ENCODE assay signal across 24 cellular contexts in the genomic region with DNA sequence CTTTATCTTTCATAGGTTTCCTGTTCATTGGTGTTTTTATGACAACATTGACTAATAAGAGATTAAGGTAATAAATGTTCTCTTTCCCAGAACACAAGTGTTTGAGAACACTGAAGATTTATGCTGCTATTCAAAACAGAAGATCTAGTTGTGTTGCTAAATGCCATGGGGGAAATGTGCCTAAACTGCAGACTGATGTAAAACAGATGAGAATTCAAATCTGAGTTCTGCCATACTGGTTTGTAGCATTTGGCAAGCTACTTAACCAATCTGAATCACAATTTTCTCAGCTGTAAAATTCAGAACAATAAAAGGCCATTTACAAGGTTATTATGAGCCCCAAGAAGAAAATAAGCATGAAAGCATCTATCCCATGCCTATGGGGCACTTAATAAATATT. TPM values are rescaled to one million over a fixed set of nuclear protein-coding genes. Genes with fewer than 3 reads are reported as not detected.
DNase-seq lines count a peak whose midpoint lies in the region; ATAC-seq and TF ChIP-seq lines count a peak whose summit lies in the region.
"Had no signal": no experiment of that assay in that cellular context is flagged by ENCODE, and none has a peak within 500 bp of the region (broad histone marks: within the 10 kb centered on the region; RNA-seq: fewer than 3 reads in every experiment).

No MANE protein-coding gene starts in this region.

- H3K79me1 ChIP-seq in mesendoderm (ENCODE audit: low read length) = no peaks in the 10 kb centered on the region

- H3K9me3 ChIP-seq in PC-3 (ENCODE audit: low read length) = no peaks in the 10 kb centered on the region
- H3K9me3 ChIP-seq: heart left ventricle, prostate gland, testis had no signal

- no peaks in the 10 kb centered on the region for H3F3A ChIP-seq in PC-3 (ENCODE audit: low read length, unreplicated experiment)

- H3K4me3 ChIP-seq in PC-3 (ENCODE audit: low read length) (no peak overlapping the region), mesendoderm (ENCODE audit: low read length) (no peak overlapping the region)
- H3K4me3 ChIP-seq: prostate gland, testis had no signal

- H3K4me1 ChIP-seq in PC-3 (ENCODE audit: insufficient read depth, low read length) (peaks cover 16% of the 10 kb centered on the region), mesendoderm (ENCODE audit: control insufficient read depth, low read depth, low read length) (peaks cover 2% of the 10 kb centered on the region)
- H3K4me1 ChIP-seq: prostate gland, testis had no signal

- H2AFZ ChIP-seq in PC-3 (ENCODE audit: low read length) = no peak overlapping the region

- H3K27me3 ChIP-seq in PC-3 (ENCODE audit: low read length) (no peaks in the 10 kb centered on the region), mesendoderm (ENCODE audit: insufficient read depth, low read length, poor library complexity) (no peaks in the 10 kb centered on the region)
- H3K27me3 ChIP-seq: heart left ventricle, testis had no signal

- H3K36me3 ChIP-seq in PC-3 (ENCODE audit: low read depth, low read length) = no peaks in the 10 kb centered on the region
- H3K36me3 ChIP-seq in mesendoderm (ENCODE audit: control insufficient read depth, insufficient read depth, low read length) = no peaks in the 10 kb centered on the region
- H3K36me3 ChIP-seq: heart left ventricle, prostate gland had no signal

- no peak for ATAC-seq in PC-3
- ATAC-seq in sciatic nerve = peak; percentile 75
- no peak for ATAC-seq in GM18907 (IDR thresholded peaks at IDR 0.05; ENCODE audit: unreplicated experiment)
- ATAC-seq: left cardiac atrium; stimulated activated memory B cell treated with anti-CD40 and anti-IgM and Interleukin-4, amounts not matched to agents 10 μg/mL and 1 μg/mL and 100 μg/mL, for 72 hours had no signal

- POLR2A ChIA-PET in PC-3 (lab: Charles Lee; ENCODE audit: unreplicated experiment) = no interaction called here

- H3K9me2 ChIP-seq in PC-3 (replicated peaks; ENCODE audit: low read length) = no peaks in the 10 kb centered on the region

- no peak overlapping the region; the same call in 1 of the 2 replicates for H3K9ac ChIP-seq in PC-3 (ENCODE audit: low read length)
- H3K9ac ChIP-seq in mesendoderm (ENCODE audit: low read length) = no peak overlapping the region

- H2BK120ac ChIP-seq in mesendoderm (ENCODE audit: low read depth, low read length) = no peak overlapping the region

- H4K20me1 ChIP-seq in PC-3 (ENCODE audit: low read length) = no peaks in the 10 kb centered on the region

- H2AK5ac ChIP-seq in mesendoderm (ENCODE audit: low read length) = no peak overlapping the region

- no peak overlapping the region for H3K56ac ChIP-seq in mesendoderm (ENCODE audit: low read length)

- H3K4me2 ChIP-seq in PC-3 (ENCODE audit: low read length) (peak overlapping the region; percentile 20; the same call in 1 of the 2 replicates), mesendoderm (ENCODE audit: low read length) (no peak overlapping the region)

- H3K4ac ChIP-seq in mesendoderm (ENCODE audit: low read depth, low read length) = no peak overlapping the region

- H4K5ac ChIP-seq in mesendoderm (ENCODE audit: low read length) = no peak overlapping the region

- peak overlapping the region; percentile 9; the same call in 1 of the 2 replicates for H3K27ac ChIP-seq in PC-3 (ENCODE audit: low read length)
- no peak overlapping the region for H3K27ac ChIP-seq in mesendoderm (ENCODE audit: low read depth, low read length)
- H3K27ac ChIP-seq: prostate gland, testis, VCaP had no signal

- CTCF ChIA-PET in PC-3 (lab: Charles Lee) = no interaction called here

- no peaks in the 10 kb centered on the region for H3K79me2 ChIP-seq in PC-3 (ENCODE audit: low read length)
- H3K79me2 ChIP-seq in mesendoderm (ENCODE audit: control insufficient read depth, insufficient read depth, low read length) = no peaks in the 10 kb centered on the region

- no peak for TF ChIP-seq CTCF in PC-3 (conservative IDR thresholded peaks at IDR 0.05; ENCODE audit: low read depth, low read length)

- no peak overlapping the region for H4K8ac ChIP-seq in mesendoderm (ENCODE audit: low read depth, low read length)

- no peak overlapping the region for H2BK5ac ChIP-seq in mesendoderm (ENCODE audit: low read length)

- H2BK15ac ChIP-seq in mesendoderm (replicated peaks; ENCODE audit: low read depth) = no peak overlapping the region

- no peak overlapping the region for H3K23ac ChIP-seq in mesendoderm (ENCODE audit: low read length)

- intact Hi-C loops in PC-3 (cut with micrococcal nuclease) = no loop called here
- intact Hi-C loops in sciatic nerve (cut with DNase I) = no loop called here

- peak; percentile 16 for DNase-seq in AG20443 (ENCODE audit: low spot score)
- no peak for DNase-seq in PC-3
- peak; percentile 35 for DNase-seq in fibroblast of gingiva (ENCODE audit: low read depth)
- DNase-seq in sciatic nerve (ENCODE audit: low spot score) = no peak
- no peak for DNase-seq in HK-2 (ENCODE audit: unreplicated experiment)
- DNase-seq in NCI-H187 treated with DMSO at 0.1 percent for 48 hours (lab: John Stamatoyannopoulos, UW) = no peak
- DNase-seq in mesendoderm = no peak
- DNase-seq: activated CD4-positive, alpha-beta T cell treated with anti-CD3 and anti-CD28 coated beads, Interleukin-2, amount 50 U/mL, for 1 hour; heart left ventricle; left cardiac atrium; mesenchymal stem cell; NCI-H1105; NCI-H2029 treated with DMSO at 0.1 percent for 48 hours; NCI-H2227 treated with DMSO at 0.1 percent for 48 hours; NCI-H748 treated with DMSO at 0.1 percent for 48 hours; testis had no signal

- BruUV-seq in PC-3 (replicated peaks; lab: Mats Ljungman, UMichigan) = no TSS peak

- H3K18ac ChIP-seq in mesendoderm (ENCODE audit: low read length) = no peak overlapping the region

RNA-seq across cellular contexts. Expression of a gene that starts 2.3 kb away (rescaled TPM):
- total RNA-seq in PC-3 (2014; rRNA removed) (not detected in 2 replicates), sciatic nerve (6.3 TPM)
- not detected for polyA plus RNA-seq in mesendoderm (2013, experiment 1 of 2)
- 0.06 TPM for polyA plus RNA-seq in mesendoderm (2013, experiment 2 of 2)
- total RNA-seq: Daoy, epithelial cell of proximal tubule had no signal
- polyA plus RNA-seq: IgD-negative memory B cell had no signal

RNA-seq across cellular contexts. Expression of a gene that starts 45.3 kb away (rescaled TPM):
- 1.8 and 2.0 TPM in 2 replicates for total RNA-seq in PC-3 (2014; rRNA removed)
- total RNA-seq in sciatic nerve = 0.49 TPM
- polyA plus RNA-seq in mesendoderm (2013, experiment 1 of 2) = 2.2 TPM
- 1.5 TPM for polyA plus RNA-seq in mesendoderm (2013, experiment 2 of 2)
- total RNA-seq: skeletal muscle tissue had no signal
- polyA plus RNA-seq: IgD-negative memory B cell had no signal

Comparison
In these comparisons a context has a peak if more than half of its experiments do, and no peak if none do; other contexts are left out.
1. DNase-seq: peak in AG20443 (single experiment) and fibroblast of gingiva (single experiment); none in PC-3 (single experiment), sciatic nerve (single experiment), HK-2 (single experiment), NCI-H187 treated with DMSO at 0.1 percent for 48 hours (single experiment) and mesendoderm (single experiment).